Comparison of ENCODE assay signal across 1 cellular context in genomic region chr6:7542065-7542877, GRCh38.
A peak's percentile ranks its signal among the peaks of the same experiment; 100 is the strongest.
TF ChIP-seq lines count a peak whose summit lies in the region.

No MANE protein-coding gene starts in this region.

TF ChIP-seq in HepG2, 621 proteins besides CTCF, POLR2A, EP300 and RAD21 (continued from another document):
- TF ChIP-seq NPAS2 (CRISPR knock-in tag; IDR thresholded peaks at IDR 0.05; ENCODE audit: borderline replicate concordance) (no peak), SOX6 (IDR thresholded peaks at IDR 0.05) (no peak), SOX6 (CRISPR knock-in tag; IDR thresholded peaks at IDR 0.05) (no peak), TAF1 (CRISPR knock-in tag; IDR thresholded peaks at IDR 0.05) (peak; percentile 61), ATRX (CRISPR knock-in tag; IDR thresholded peaks at IDR 0.05; ENCODE audit: borderline replicate concordance) (no peak), KDM4B (CRISPR knock-in tag; IDR thresholded peaks at IDR 0.05) (0 out of 2 replicates have a peak, but pooled peaks have one; percentile 70), ELF3 (CRISPR knock-in tag; IDR thresholded peaks at IDR 0.05) (no peak; the same call in 1 of the 2 replicates), SMYD3 (CRISPR knock-in tag; IDR thresholded peaks at IDR 0.05) (no peak), ETS1 (CRISPR knock-in tag; IDR thresholded peaks at IDR 0.05) (no peak), ZIK1 (CRISPR knock-in tag; IDR thresholded peaks at IDR 0.05; ENCODE audit: borderline replicate concordance, low read depth) (no peak), POLR2G (IDR thresholded peaks at IDR 0.05; ENCODE audit: low read depth, low read length) (peak; percentile 38; the same call in 1 of the 2 replicates), ZNF691 (CRISPR knock-in tag; IDR thresholded peaks at IDR 0.05; ENCODE audit: borderline replicate concordance, low read depth) (0 out of 2 replicates have a peak, but pooled peaks have one; percentile 12), FOXO4 (CRISPR knock-in tag; conservative IDR thresholded peaks at IDR 0.05) (no peak), PAXIP1 (CRISPR knock-in tag; conservative IDR thresholded peaks at IDR 0.05) (no peak; the same call in 1 of the 2 replicates), HMG20A (CRISPR knock-in tag; IDR thresholded peaks at IDR 0.05; ENCODE audit: borderline replicate concordance) (no peak), GPN1 (CRISPR knock-in tag; IDR thresholded peaks at IDR 0.05; ENCODE audit: borderline replicate concordance) (no peak), ZNF441 (CRISPR knock-in tag; IDR thresholded peaks at IDR 0.05; ENCODE audit: borderline replicate concordance) (no peak), RXRB (CRISPR knock-in tag; IDR thresholded peaks at IDR 0.05; ENCODE audit: borderline replicate concordance) (no peak), PTBP1 (IDR thresholded peaks at IDR 0.05; ENCODE audit: low read depth, low read length, poor library complexity, severe bottlenecking) (peak; percentile 63), CBX5 (CRISPR knock-in tag; IDR thresholded peaks at IDR 0.05; ENCODE audit: borderline replicate concordance) (no peak), ZNF781 (CRISPR knock-in tag; IDR thresholded peaks at IDR 0.05; ENCODE audit: borderline replicate concordance, not compliant biosample characterization) (no peak), FOXO1 (CRISPR knock-in tag; IDR thresholded peaks at IDR 0.05) (no peak), ZNF235 (CRISPR knock-in tag; IDR thresholded peaks at IDR 0.05; ENCODE audit: borderline replicate concordance) (no peak), PAWR (CRISPR knock-in tag; IDR thresholded peaks at IDR 0.05; ENCODE audit: borderline replicate concordance) (no peak), KLF6 (CRISPR knock-in tag; IDR thresholded peaks at IDR 0.05) (no peak; the same call in 1 of the 2 replicates), MBNL3 (CRISPR knock-in tag; conservative IDR thresholded peaks at IDR 0.05) (no peak), SP5 (CRISPR knock-in tag; IDR thresholded peaks at IDR 0.05; ENCODE audit: borderline replicate concordance, low read depth) (no peak), ZFX (CRISPR knock-in tag; IDR thresholded peaks at IDR 0.05; ENCODE audit: low read depth) (no peak), NR1H2 (CRISPR knock-in tag; IDR thresholded peaks at IDR 0.05; ENCODE audit: borderline replicate concordance, low read depth) (no peak; the same call in 1 of the 2 replicates), NKX3-1 (CRISPR knock-in tag; IDR thresholded peaks at IDR 0.05) (no peak), ZC3H13 (CRISPR knock-in tag; IDR thresholded peaks at IDR 0.05) (peak; percentile 98), ZNF574 (CRISPR knock-in tag; IDR thresholded peaks at IDR 0.05) (peak; percentile 51; the same call in 1 of the 2 replicates), ZNF232 (CRISPR knock-in tag; IDR thresholded peaks at IDR 0.05; ENCODE audit: borderline replicate concordance) (no peak), GZF1 (CRISPR knock-in tag; IDR thresholded peaks at IDR 0.05) (no peak), ZFP62 (CRISPR knock-in tag; IDR thresholded peaks at IDR 0.05) (no peak), LBX2 (CRISPR knock-in tag; IDR thresholded peaks at IDR 0.05; ENCODE audit: borderline replicate concordance) (no peak), MEIS2 (CRISPR knock-in tag; IDR thresholded peaks at IDR 0.05) (no peak), ZNF576 (CRISPR knock-in tag; IDR thresholded peaks at IDR 0.05) (no peak), BCL3 (CRISPR knock-in tag; IDR thresholded peaks at IDR 0.05) (no peak), ZNF687 (CRISPR knock-in tag; IDR thresholded peaks at IDR 0.05) (no peak), SNAPC2 (CRISPR knock-in tag; IDR thresholded peaks at IDR 0.05) (no peak)
